8 cellular contexts compared by ENCODE assay signal in the genomic region with DNA sequence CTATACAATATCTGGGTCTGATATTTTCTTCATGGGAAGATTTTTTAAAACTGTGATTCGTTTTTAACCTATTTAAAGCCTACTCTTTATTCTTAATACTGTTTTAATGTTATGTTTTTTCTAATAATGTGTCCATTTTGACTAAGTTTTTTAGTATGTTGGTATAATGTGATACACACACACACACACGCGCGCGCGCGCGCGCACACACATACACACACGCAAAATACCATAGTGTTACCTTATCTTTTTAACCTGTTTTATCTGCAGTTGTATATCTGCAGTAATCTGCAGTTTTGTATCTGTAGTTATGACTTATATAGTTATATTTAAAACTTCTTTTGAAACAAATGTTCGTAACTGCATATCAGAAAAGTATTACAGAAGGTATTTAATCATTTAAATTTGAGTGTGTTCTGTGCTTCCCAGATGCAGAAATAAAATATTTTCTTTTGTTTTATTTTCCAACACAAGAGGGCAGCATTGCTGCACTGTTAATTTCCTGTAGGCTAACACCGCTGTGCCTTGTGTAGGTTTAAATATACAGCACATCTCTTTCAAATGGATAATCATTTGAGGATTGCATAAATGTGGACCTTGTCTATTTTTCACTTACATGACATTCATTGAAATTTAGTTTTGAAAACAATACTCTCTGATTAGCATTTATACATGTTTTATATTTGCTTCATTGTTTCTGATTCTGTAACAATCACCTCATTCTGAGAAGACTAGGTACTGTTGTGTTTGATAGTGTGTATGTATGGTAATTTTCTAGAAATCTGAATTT.
DNase-seq lines count a peak whose midpoint lies in the region; ATAC-seq, FAIRE-seq and TF ChIP-seq lines count a peak whose summit lies in the region.

No MANE protein-coding gene starts in this region.

- TF ChIP-seq CTCF in CD8-positive, alpha-beta T cell (IDR thresholded peaks at IDR 0.05), result peak; percentile 91
- TF ChIP-seq CTCF in body of pancreas (IDR thresholded peaks at IDR 0.05) (peak; percentile 61 to 82 (median 72)), suprapubic skin (IDR thresholded peaks at IDR 0.05) (peak; percentile 48 to 68)

- H3K36me3 Mint-ChIP-seq in CD8-positive, alpha-beta T cell, result no peaks in the 10 kb centered on the region

- H3K4me3 ChIP-seq in CD8-positive, alpha-beta T cell (ENCODE audit: low read depth, low read length), result no peak overlapping the region
- no peak overlapping the region for H3K4me3 ChIP-seq in body of pancreas
- H3K4me3 ChIP-seq in suprapubic skin, result no peak overlapping the region

- intact Hi-C loops in CD8-positive, alpha-beta T cell (cut with DNase I, micrococcal nuclease), result loop anchor here (1.0 to 5.0 kb wide), 5 partner anchors 284 to 769 kb away; no protein-coding TSS in a partner anchor
- intact Hi-C loops in body of pancreas (cut with DNase I), result no loop called here

- no peaks in the 10 kb centered on the region for H3K4me1 ChIP-seq in CD8-positive, alpha-beta T cell (ENCODE audit: insufficient read depth, low read length)
- H3K4me1 ChIP-seq in body of pancreas (no peaks in the 10 kb centered on the region), suprapubic skin (no peaks in the 10 kb centered on the region)

- FAIRE-seq in islet of Langerhans (lab: Jason Lieb, UNC), result peak; percentile 100

- H3K9me3 ChIP-seq in CD8-positive, alpha-beta T cell (ENCODE audit: low read length), result no peaks in the 10 kb centered on the region
- no peaks in the 10 kb centered on the region for H3K9me3 ChIP-seq in body of pancreas
- H3K9me3 ChIP-seq in suprapubic skin, result no peaks in the 10 kb centered on the region

- TF ChIP-seq POLR2A in body of pancreas (IDR thresholded peaks at IDR 0.05), result no peak
- TF ChIP-seq POLR2A in suprapubic skin (IDR thresholded peaks at IDR 0.05), result no peak

- H3K4me3 Mint-ChIP-seq in CD8-positive, alpha-beta T cell, result no peak overlapping the region

- H3K27ac ChIP-seq in CD8-positive, alpha-beta T cell (ENCODE audit: low read depth, low read length), result no peak overlapping the region
- H3K27ac ChIP-seq in body of pancreas (no peak overlapping the region), suprapubic skin (no peak overlapping the region)

- H3K27me3 Mint-ChIP-seq in CD8-positive, alpha-beta T cell (ENCODE audit: low read depth), result peaks cover 3% of the 10 kb centered on the region

- DNase-seq in CD8-positive, alpha-beta T cell, result peak in 2 of 7 experiments; percentile 15 to 25
- peak; percentile 74 for DNase-seq in NCI-H82 (lab: John Stamatoyannopoulos, UW)
- DNase-seq in body of pancreas, result peak in 2 of 4 donors; percentile 17 to 18
- no peak for DNase-seq in suprapubic skin (ENCODE audit: low spot score in 2 of 2)

- no peak overlapping the region for H3K27ac Mint-ChIP-seq in CD8-positive, alpha-beta T cell

- CTCF ChIA-PET in CD8-positive, alpha-beta T cell (lab: Charles Lee), result interaction anchor here (0.7 to 8.8 kb wide), 17 partner anchors 9 to 487 kb away, joined by 3 to 142 read pairs (median 4); no protein-coding TSS in a partner anchor

- no peak for TF ChIP-seq EP300 in suprapubic skin (IDR thresholded peaks at IDR 0.05)

- POLR2A ChIA-PET in CD8-positive, alpha-beta T cell (lab: Charles Lee), result interaction anchor here (0.6 kb wide), 1 partner anchor 283 kb away, joined by 3 read pairs; no protein-coding TSS in a partner anchor

- no peaks in the 10 kb centered on the region for H3K4me1 Mint-ChIP-seq in CD8-positive, alpha-beta T cell (ENCODE audit: low read depth)

- peak; percentile 57 for ATAC-seq in CD8-positive, alpha-beta T cell
- ATAC-seq in GM18499 (IDR thresholded peaks at IDR 0.05; ENCODE audit: insufficient read depth, unreplicated experiment) (peak; percentile 74), HG03354 (IDR thresholded peaks at IDR 0.05; ENCODE audit: poor library complexity, severe bottlenecking, unreplicated experiment) (peak; percentile 77), body of pancreas (peak; percentile 40), GM19397 (IDR thresholded peaks at IDR 0.05; ENCODE audit: unreplicated experiment) (no peak)

- no peaks in the 10 kb centered on the region for H3K27me3 ChIP-seq in CD8-positive, alpha-beta T cell (ENCODE audit: insufficient read depth, low read length)
- H3K27me3 ChIP-seq in body of pancreas, result no peaks in the 10 kb centered on the region
- H3K27me3 ChIP-seq in suprapubic skin, result no peaks in the 10 kb centered on the region

- 26 to 34% methylated on average over 12 of the region's 12 CpGs for WGBS in body of pancreas, 2 donors
- WGBS in suprapubic skin, result 47% methylated on average over 12 of the region's 12 CpGs

- no peaks in the 10 kb centered on the region for H3K9me3 Mint-ChIP-seq in CD8-positive, alpha-beta T cell

- H3K36me3 ChIP-seq in CD8-positive, alpha-beta T cell (ENCODE audit: insufficient read depth, low read length), result no peaks in the 10 kb centered on the region
- no peaks in the 10 kb centered on the region for H3K36me3 ChIP-seq in body of pancreas (replicated peaks in 1 of 2; ENCODE audit: insufficient read depth in 1 of 2, low read depth in 2 of 2)
- H3K36me3 ChIP-seq in suprapubic skin, result no peaks in the 10 kb centered on the region
